8 cellular contexts compared by ENCODE assay signal in genomic region chr6:31729979-31730630, GRCh38. TPM values are rescaled to one million over a fixed set of nuclear protein-coding genes. Genes with fewer than 3 reads are reported as not detected.
A peak's percentile ranks its signal among the peaks of the same experiment; 100 is the strongest.
DNase-seq lines count a peak whose midpoint lies in the region; ATAC-seq and TF ChIP-seq lines count a peak whose summit lies in the region.

No MANE protein-coding gene starts in this region.

- peaks cover 0 to 2% (median 0%) of the 10 kb centered on the region in 3 donors for H3K27me3 ChIP-seq in skeletal muscle tissue (ENCODE audit: control insufficient read depth in 3 of 3, insufficient read depth in 3 of 3, low read length in 3 of 3)

- DNase-seq in AG08396 (ENCODE audit: low spot score) (peak; percentile 90), NB4 (ENCODE audit: low read depth) (peak; percentile 91), iPS-NIHi7 (ENCODE audit: extremely low spot score) (peak; percentile 90)
- peak; percentile 54 for DNase-seq in central memory CD4-positive, alpha-beta T cell

- TF ChIP-seq CTCF in NB4 (IDR thresholded peaks at IDR 0.05; ENCODE audit: low read depth, low read length): no peak
- no peak for TF ChIP-seq CTCF in WI38 (IDR thresholded peaks at IDR 0.05; ENCODE audit: low read depth, low read length)

- ATAC-seq in GM19455 (IDR thresholded peaks at IDR 0.05; ENCODE audit: unreplicated experiment) (peak; percentile 35), HG03571 (IDR thresholded peaks at IDR 0.05; ENCODE audit: unreplicated experiment) (no peak)

- peaks cover 28 to 30% (median 29%) of the 10 kb centered on the region in 3 donors for H3K4me1 ChIP-seq in skeletal muscle tissue (ENCODE audit: control insufficient read depth in 3 of 3, insufficient read depth in 3 of 3, low read length in 3 of 3)

- TF ChIP-seq POLR2A in NB4 (IDR thresholded peaks at IDR 0.05; ENCODE audit: extremely low read depth, insufficient read length): peak; percentile 35

- peak overlapping the region; percentile 81 to 86 (median 84) for H3K9ac ChIP-seq in skeletal muscle tissue (ENCODE audit: low read depth in 1 of 3, low read length in 3 of 3)

- H3K9me3 ChIP-seq in skeletal muscle tissue (ENCODE audit: control insufficient read depth in 3 of 3, low read length in 3 of 3): no peaks in the 10 kb centered on the region

- H3K4me3 ChIP-seq in NB4 (ENCODE audit: low read depth, low read length) (peak overlapping the region; percentile 69), WI38 (ENCODE audit: low read depth, low read length) (peak overlapping the region; percentile 80), skeletal muscle tissue (ENCODE audit: low read length in 3 of 3) (peak overlapping the region; percentile 80 to 88 (median 81))

- H3K36me3 ChIP-seq in skeletal muscle tissue (ENCODE audit: control insufficient read depth in 3 of 3, insufficient read depth in 3 of 3, low read length in 3 of 3): peaks cover 13 to 34% (median 24%) of the 10 kb centered on the region in 3 donors

- H3K27ac ChIP-seq in skeletal muscle tissue (ENCODE audit: low read depth, low read length): peak overlapping the region; percentile 95

RNA-seq across cellular contexts. Expression of gene DDAH2, which starts 1.0 kb away (rescaled TPM):
- 73.1 TPM for total RNA-seq in skeletal muscle tissue

RNA-seq across cellular contexts. Expression of gene CLIC1, which starts 6.2 kb away (rescaled TPM):
- 152 TPM for total RNA-seq in skeletal muscle tissue

RNA-seq across cellular contexts. Expression of gene MPIG6B, which starts 6.9 kb away (rescaled TPM):
- total RNA-seq in skeletal muscle tissue: 0.52 TPM

RNA-seq across cellular contexts. Expression of gene LY6G6C, which starts 8.6 kb away (rescaled TPM):
- not detected for total RNA-seq in skeletal muscle tissue

RNA-seq across cellular contexts. Expression of gene MSH5, which starts 9.7 kb away (rescaled TPM):
- total RNA-seq in skeletal muscle tissue: 3.1 TPM
